ENCODE assay signal across 20 cellular contexts in genomic region chr17:725746-726145, GRCh38. TPM values are rescaled to one million over a fixed set of nuclear protein-coding genes. Genes with fewer than 3 reads are reported as not detected.
DNase-seq lines count a peak whose midpoint lies in the region; ATAC-seq and TF ChIP-seq lines count a peak whose summit lies in the region.
"Had no signal": no experiment of that assay in that cellular context is flagged by ENCODE, and none has a peak within 500 bp of the region (broad histone marks: within the 10 kb centered on the region; RNA-seq: fewer than 3 reads in every experiment).

No MANE protein-coding gene starts in this region.

- H3K36me3 ChIP-seq in endodermal cell (ENCODE audit: control insufficient read depth, insufficient read depth, low read length) (no peaks in the 10 kb centered on the region), lower lobe of right lung (no peaks in the 10 kb centered on the region)
- H3K36me3 ChIP-seq: BLaER1 had no signal

- intact Hi-C loops in lower lobe of right lung (cut with DNase I) = no loop called here

- TF ChIP-seq CTCF in endodermal cell (conservative IDR thresholded peaks at IDR 0.05) = no peak
- TF ChIP-seq CTCF in lower lobe of right lung (IDR thresholded peaks at IDR 0.05) = no peak

- H3K27me3 Mint-ChIP-seq in endodermal cell (ENCODE audit: insufficient read depth) = peaks cover 48% of the 10 kb centered on the region

- H3K27ac Mint-ChIP-seq in endodermal cell = no peak overlapping the region
- H3K27ac Mint-ChIP-seq: activated CD8-positive, alpha-beta T cell treated with anti-CD3 and anti-CD28 coated beads, Interleukin-2, amount 10 ng/mL, durations not matched to agents 7 days and 5 days; activated naive CD4-positive, alpha-beta T cell treated with anti-CD3 and anti-CD28 coated beads, Interleukin-2, amount 50 U/mL, for 24 hours; activated T-cell treated with anti-CD3 and anti-CD28 coated beads, Interleukin-2, amount 50 U/mL, for 72 hours; mesothelial cell of epicardium had no signal

- H3K4me1 Mint-ChIP-seq in endodermal cell = peaks cover 9% of the 10 kb centered on the region
- H3K4me1 Mint-ChIP-seq: activated naive CD4-positive, alpha-beta T cell treated with anti-CD3 and anti-CD28 coated beads, Interleukin-2, amount 50 U/mL, for 24 hours; mesothelial cell of epicardium had no signal

- H3K4me1 ChIP-seq in endodermal cell (ENCODE audit: control insufficient read depth, insufficient read depth, low read length) (no peaks in the 10 kb centered on the region), lower lobe of right lung (no peaks in the 10 kb centered on the region)
- H3K4me1 ChIP-seq: A549, BLaER1 had no signal

- H3K4me3 Mint-ChIP-seq in endodermal cell = no peak overlapping the region
- H3K4me3 Mint-ChIP-seq: activated CD8-positive, alpha-beta T cell treated with anti-CD3 and anti-CD28 coated beads, Interleukin-2, amount 10 ng/mL, durations not matched to agents 7 days and 5 days; activated naive CD4-positive, alpha-beta T cell treated with anti-CD3 and anti-CD28 coated beads, Interleukin-2, amount 50 U/mL, for 24 hours; activated T-cell treated with anti-CD3 and anti-CD28 coated beads, Interleukin-2, amount 50 U/mL, for 72 hours; mesothelial cell of epicardium had no signal

- H3K27me3 ChIP-seq in endodermal cell (ENCODE audit: control insufficient read depth, insufficient read depth, low read length, poor library complexity, severe bottlenecking) = peaks cover 2% of the 10 kb centered on the region
- no peaks in the 10 kb centered on the region for H3K27me3 ChIP-seq in lower lobe of right lung (ENCODE audit: low read depth)
- H3K27me3 ChIP-seq: BLaER1 had no signal

- ATAC-seq in lower lobe of right lung = peak; percentile 84 to 87
- no peak for ATAC-seq in HG03432 (IDR thresholded peaks at IDR 0.05; ENCODE audit: unreplicated experiment)
- ATAC-seq: A549; activated CD8-positive, alpha-beta T cell treated with anti-CD3 and anti-CD28 coated beads, Interleukin-2, amount 10 ng/mL, durations not matched to agents 7 days and 5 days; activated T-cell treated with anti-CD3 and anti-CD28 coated beads, Interleukin-2, amount 50 U/mL, for 72 hours; SK-N-SH treated with all-trans-retinoic acid at 6 μM for 48 hours had no signal

- no peak overlapping the region for H3K27ac ChIP-seq in endodermal cell (ENCODE audit: low read depth, low read length)
- peak overlapping the region; percentile 56 for H3K27ac ChIP-seq in lower lobe of right lung
- H3K27ac ChIP-seq: A549, BLaER1 had no signal

- H3K9me3 ChIP-seq in endodermal cell (ENCODE audit: control insufficient read depth, low read length) (no peaks in the 10 kb centered on the region), lower lobe of right lung (no peaks in the 10 kb centered on the region)
- H3K9me3 ChIP-seq: A549, BLaER1 had no signal

- 65 to 72% methylated on average over 7 to 10 of the region's 12 CpGs for WGBS in endodermal cell (ENCODE audit: insufficient coverage in 1 of 2, insufficient read length in 1 of 2), 2 experiments

- no peaks in the 10 kb centered on the region for H3K36me3 Mint-ChIP-seq in endodermal cell (ENCODE audit: low read depth)
- H3K36me3 Mint-ChIP-seq: activated naive CD4-positive, alpha-beta T cell treated with anti-CD3 and anti-CD28 coated beads, Interleukin-2, amount 50 U/mL, for 24 hours; mesothelial cell of epicardium had no signal

- H3K4me3 ChIP-seq in endodermal cell (ENCODE audit: low read length) (no peak overlapping the region), lower lobe of right lung (no peak overlapping the region)
- H3K4me3 ChIP-seq: A549, BLaER1 had no signal

- H3K9ac ChIP-seq in endodermal cell (ENCODE audit: extremely low read depth, low read length, poor library complexity, severe bottlenecking) = peak overlapping the region; percentile 13
- H3K9ac ChIP-seq: BLaER1 had no signal

- peak; percentile 47 for DNase-seq in ELF-1 (ENCODE audit: low read depth, low spot score)
- no peak for DNase-seq in endodermal cell
- DNase-seq in lower lobe of right lung = no peak
- no peak for DNase-seq in kidney tubule cell (ENCODE audit: low spot score)
- DNase-seq in stimulated activated CD4-positive, alpha-beta T cell treated with anti-CD3 and anti-CD28 coated beads, Interleukin-1b, Interleukin-23, amount 100 ng/mL, for 48 hours = no peak
- DNase-seq: activated CD8-positive, alpha-beta T cell treated with anti-CD3 and anti-CD28 coated beads, Interleukin-2, amount 10 ng/mL, durations not matched to agents 7 days and 5 days; activated T-cell treated with anti-CD3 and anti-CD28 coated beads, Interleukin-2, amount 50 U/mL, for 72 hours; effector memory CD4-positive, alpha-beta T cell; Kasumi-1; NCI-H1092; NCI-H2029 treated with DMSO at 0.1 percent for 48 hours; NCI-H510A; RPMI8226; T1000 had no signal

- no peaks in the 10 kb centered on the region for H3K9me3 Mint-ChIP-seq in endodermal cell
- H3K9me3 Mint-ChIP-seq: activated naive CD4-positive, alpha-beta T cell treated with anti-CD3 and anti-CD28 coated beads, Interleukin-2, amount 50 U/mL, for 24 hours; activated T-cell treated with anti-CD3 and anti-CD28 coated beads, Interleukin-2, amount 50 U/mL, for 72 hours; mesothelial cell of epicardium had no signal

RNA-seq across cellular contexts. Expression of gene TLCD3A, which starts 6.7 kb away (rescaled TPM):
- total RNA-seq in endodermal cell (10 to 100 TPM; 16.6 to 28.8 TPM), lower lobe of right lung (8.9 TPM)
- polyA plus RNA-seq in endodermal cell (2013, experiment 1 of 2) = 17.4 TPM
- polyA plus RNA-seq in endodermal cell (2013, experiment 2 of 2) = 21.0 TPM

RNA-seq across cellular contexts. Expression of gene VPS53, which starts 11.1 kb away (rescaled TPM):
- total RNA-seq in endodermal cell (10 to 100 TPM; 59.8 to 63.2 TPM), lower lobe of right lung (83.4 TPM)
- 38.0 TPM for polyA plus RNA-seq in endodermal cell (2013, experiment 1 of 2)
- polyA plus RNA-seq in endodermal cell (2013, experiment 2 of 2) = 39.8 TPM

RNA-seq across cellular contexts. Expression of gene GEMIN4, which starts 26.3 kb away (rescaled TPM):
- 10 to 100 TPM; 30.3 to 36.2 TPM for total RNA-seq in endodermal cell
- 27.3 TPM for polyA plus RNA-seq in endodermal cell (2013, experiment 1 of 2)
- polyA plus RNA-seq in endodermal cell (2013, experiment 2 of 2) = 24.4 TPM
- 21.5 TPM for total RNA-seq in lower lobe of right lung

RNA-seq across cellular contexts. Expression of gene GLOD4, which starts 56.3 kb away (rescaled TPM):
- 10 to 100 TPM; 81.6 to 95.1 TPM for total RNA-seq in endodermal cell
- 58.6 TPM for polyA plus RNA-seq in endodermal cell (2013, experiment 1 of 2)
- 54.5 TPM for polyA plus RNA-seq in endodermal cell (2013, experiment 2 of 2)
- 63.2 TPM for total RNA-seq in lower lobe of right lung

RNA-seq across cellular contexts. Expression of gene MRM3, which starts 56.4 kb away (rescaled TPM):
- total RNA-seq in endodermal cell = 10 to 100 TPM; 14.0 to 18.7 TPM
- 10.1 TPM for polyA plus RNA-seq in endodermal cell (2013, experiment 1 of 2)
- polyA plus RNA-seq in endodermal cell (2013, experiment 2 of 2) = 10.7 TPM
- 12.3 TPM for total RNA-seq in lower lobe of right lung
